1 cellular context compared by ENCODE assay signal in the genomic region with DNA sequence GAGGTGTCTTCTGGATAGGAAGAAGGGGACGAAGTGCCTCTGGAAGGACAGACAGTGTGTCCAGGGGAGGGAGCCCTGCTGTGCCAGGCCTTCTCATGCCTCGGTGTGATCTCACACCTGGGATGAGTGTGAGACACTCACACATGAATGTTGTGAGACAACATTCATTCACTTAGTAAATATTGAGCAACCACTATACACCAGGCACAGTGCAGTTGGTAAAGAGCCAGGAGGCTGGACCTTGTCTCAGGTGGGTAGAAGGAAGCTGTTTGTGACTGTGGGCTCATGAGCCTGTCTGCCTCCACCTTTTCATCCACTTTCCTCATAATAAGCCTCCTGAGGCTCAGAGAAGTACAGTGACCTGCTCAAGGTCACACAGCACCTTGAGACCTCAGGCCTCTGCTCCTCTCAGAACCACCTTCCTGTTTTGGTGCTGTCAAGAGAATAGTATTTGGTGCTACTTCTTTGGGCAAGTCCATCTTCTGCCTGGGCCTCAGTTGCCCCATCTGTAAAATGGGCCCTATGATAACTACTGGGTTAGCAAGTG.
TF ChIP-seq lines count a peak whose summit lies in the region.

No MANE protein-coding gene starts in this region.

TF ChIP-seq in A549, 52 proteins besides CTCF, POLR2A, EP300 and RAD21 (continued from another document):
- TF ChIP-seq, protein P1, sequence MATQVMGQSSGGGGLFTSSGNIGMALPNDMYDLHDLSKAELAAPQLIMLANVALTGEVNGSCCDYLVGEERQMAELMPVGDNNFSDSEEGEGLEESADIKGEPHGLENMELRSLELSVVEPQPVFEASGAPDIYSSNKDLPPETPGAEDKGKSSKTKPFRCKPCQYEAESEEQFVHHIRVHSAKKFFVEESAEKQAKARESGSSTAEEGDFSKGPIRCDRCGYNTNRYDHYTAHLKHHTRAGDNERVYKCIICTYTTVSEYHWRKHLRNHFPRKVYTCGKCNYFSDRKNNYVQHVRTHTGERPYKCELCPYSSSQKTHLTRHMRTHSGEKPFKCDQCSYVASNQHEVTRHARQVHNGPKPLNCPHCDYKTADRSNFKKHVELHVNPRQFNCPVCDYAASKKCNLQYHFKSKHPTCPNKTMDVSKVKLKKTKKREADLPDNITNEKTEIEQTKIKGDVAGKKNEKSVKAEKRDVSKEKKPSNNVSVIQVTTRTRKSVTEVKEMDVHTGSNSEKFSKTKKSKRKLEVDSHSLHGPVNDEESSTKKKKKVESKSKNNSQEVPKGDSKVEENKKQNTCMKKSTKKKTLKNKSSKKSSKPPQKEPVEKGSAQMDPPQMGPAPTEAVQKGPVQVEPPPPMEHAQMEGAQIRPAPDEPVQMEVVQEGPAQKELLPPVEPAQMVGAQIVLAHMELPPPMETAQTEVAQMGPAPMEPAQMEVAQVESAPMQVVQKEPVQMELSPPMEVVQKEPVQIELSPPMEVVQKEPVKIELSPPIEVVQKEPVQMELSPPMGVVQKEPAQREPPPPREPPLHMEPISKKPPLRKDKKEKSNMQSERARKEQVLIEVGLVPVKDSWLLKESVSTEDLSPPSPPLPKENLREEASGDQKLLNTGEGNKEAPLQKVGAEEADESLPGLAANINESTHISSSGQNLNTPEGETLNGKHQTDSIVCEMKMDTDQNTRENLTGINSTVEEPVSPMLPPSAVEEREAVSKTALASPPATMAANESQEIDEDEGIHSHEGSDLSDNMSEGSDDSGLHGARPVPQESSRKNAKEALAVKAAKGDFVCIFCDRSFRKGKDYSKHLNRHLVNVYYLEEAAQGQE (IDR thresholded peaks at IDR 0.05) = no peak
- TF ChIP-seq NFE2L2 (conservative IDR thresholded peaks at IDR 0.05; ENCODE audit: low read length) (no peak), FOSL2 (IDR thresholded peaks at IDR 0.05) (no peak), FOSL2 (CRISPR knock-in tag; IDR thresholded peaks at IDR 0.05) (no peak; the same call in 1 of the 2 replicates), ZFP36 (IDR thresholded peaks at IDR 0.05; ENCODE audit: borderline replicate concordance, partially characterized antibody) (peak; percentile 73), CHD4 (IDR thresholded peaks at IDR 0.05; ENCODE audit: borderline replicate concordance) (peak; percentile 80; the same call in 1 of the 2 replicates), CBX2 (IDR thresholded peaks at IDR 0.05; ENCODE audit: borderline replicate concordance, low read depth) (no peak), JUNB (IDR thresholded peaks at IDR 0.05) (no peak), RFX5 (IDR thresholded peaks at IDR 0.05) (no peak), MYC (IDR thresholded peaks at IDR 0.05; ENCODE audit: borderline replicate concordance, low read length) (no peak), RCOR1 (IDR thresholded peaks at IDR 0.05; ENCODE audit: low read depth, low read length) (0 out of 2 replicates have a peak, but pooled peaks have one; percentile 16), KDM5A (IDR thresholded peaks at IDR 0.05) (no peak), KDM1A (IDR thresholded peaks at IDR 0.05; ENCODE audit: low read depth) (peak; percentile 89), ZC3H11A (IDR thresholded peaks at IDR 0.05) (no peak), ZSCAN20 (CRISPR knock-in tag; IDR thresholded peaks at IDR 0.05) (no peak), NR3C1 (IDR thresholded peaks at IDR 0.05) (no peak), HEYL (CRISPR knock-in tag; IDR thresholded peaks at IDR 0.05) (no peak), HDAC2 (IDR thresholded peaks at IDR 0.05) (peak; percentile 76; the same call in 1 of the 2 replicates), HOXA7 (CRISPR knock-in tag; IDR thresholded peaks at IDR 0.05) (no peak), BHLHE40 (IDR thresholded peaks at IDR 0.05; ENCODE audit: low read depth, low read length) (no peak), EHF (CRISPR knock-in tag; IDR thresholded peaks at IDR 0.05) (no peak), RARB (CRISPR knock-in tag; IDR thresholded peaks at IDR 0.05) (no peak), HOXB5 (CRISPR knock-in tag; IDR thresholded peaks at IDR 0.05) (no peak), EHMT2 (IDR thresholded peaks at IDR 0.05; ENCODE audit: low read depth) (no peak), CBX8 (IDR thresholded peaks at IDR 0.05) (no peak), FOXS1 (CRISPR knock-in tag; IDR thresholded peaks at IDR 0.05) (no peak), NPAS2 (CRISPR knock-in tag; IDR thresholded peaks at IDR 0.05; ENCODE audit: borderline replicate concordance) (no peak), RNF2 (IDR thresholded peaks at IDR 0.05; ENCODE audit: borderline replicate concordance, low read depth) (no peak), JUN (IDR thresholded peaks at IDR 0.05) (peak in 1 of 2 experiments; percentile 25; a peak in 1 of 5 replicates), HOXB13 (CRISPR knock-in tag; IDR thresholded peaks at IDR 0.05; ENCODE audit: low read depth) (no peak), SREBF2 (IDR thresholded peaks at IDR 0.05) (no peak), FOSB (CRISPR knock-in tag; IDR thresholded peaks at IDR 0.05) (no peak), ESRRA (IDR thresholded peaks at IDR 0.05; ENCODE audit: borderline replicate concordance, low read length) (no peak), TP53 (CRISPR knock-in tag; IDR thresholded peaks at IDR 0.05) (no peak), GATA3 (IDR thresholded peaks at IDR 0.05; ENCODE audit: borderline replicate concordance) (no peak), CEBPB (IDR thresholded peaks at IDR 0.05) (peak; percentile 63 to 78; a peak in 3 of 4 replicates), ZNF302 (CRISPR knock-in tag; IDR thresholded peaks at IDR 0.05) (no peak), MAFK (IDR thresholded peaks at IDR 0.05; ENCODE audit: partially characterized antibody) (no peak), TFCP2L1 (CRISPR knock-in tag; IDR thresholded peaks at IDR 0.05) (no peak), MAZ (IDR thresholded peaks at IDR 0.05; ENCODE audit: borderline replicate concordance, low read depth, low read length) (no peak), POLR2AphosphoS2 (conservative IDR thresholded peaks at IDR 0.05; ENCODE audit: low read length) (no peak), SMC3 (IDR thresholded peaks at IDR 0.05) (peak; percentile 26; the same call in 2 of the 3 replicates)
- TF ChIP-seq, protein P2, sequence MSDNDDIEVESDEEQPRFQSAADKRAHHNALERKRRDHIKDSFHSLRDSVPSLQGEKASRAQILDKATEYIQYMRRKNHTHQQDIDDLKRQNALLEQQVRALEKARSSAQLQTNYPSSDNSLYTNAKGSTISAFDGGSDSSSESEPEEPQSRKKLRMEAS (IDR thresholded peaks at IDR 0.05) = peak; percentile 40; the same call in 1 of the 2 replicates
- TF ChIP-seq, protein P3, sequence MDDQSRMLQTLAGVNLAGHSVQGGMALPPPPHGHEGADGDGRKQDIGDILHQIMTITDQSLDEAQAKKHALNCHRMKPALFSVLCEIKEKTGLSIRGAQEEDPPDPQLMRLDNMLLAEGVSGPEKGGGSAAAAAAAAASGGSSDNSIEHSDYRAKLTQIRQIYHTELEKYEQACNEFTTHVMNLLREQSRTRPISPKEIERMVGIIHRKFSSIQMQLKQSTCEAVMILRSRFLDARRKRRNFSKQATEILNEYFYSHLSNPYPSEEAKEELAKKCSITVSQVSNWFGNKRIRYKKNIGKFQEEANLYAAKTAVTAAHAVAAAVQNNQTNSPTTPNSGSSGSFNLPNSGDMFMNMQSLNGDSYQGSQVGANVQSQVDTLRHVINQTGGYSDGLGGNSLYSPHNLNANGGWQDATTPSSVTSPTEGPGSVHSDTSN (IDR thresholded peaks at IDR 0.05) = no peak
- TF ChIP-seq, protein P4, sequence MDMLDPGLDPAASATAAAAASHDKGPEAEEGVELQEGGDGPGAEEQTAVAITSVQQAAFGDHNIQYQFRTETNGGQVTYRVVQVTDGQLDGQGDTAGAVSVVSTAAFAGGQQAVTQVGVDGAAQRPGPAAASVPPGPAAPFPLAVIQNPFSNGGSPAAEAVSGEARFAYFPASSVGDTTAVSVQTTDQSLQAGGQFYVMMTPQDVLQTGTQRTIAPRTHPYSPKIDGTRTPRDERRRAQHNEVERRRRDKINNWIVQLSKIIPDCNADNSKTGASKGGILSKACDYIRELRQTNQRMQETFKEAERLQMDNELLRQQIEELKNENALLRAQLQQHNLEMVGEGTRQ (IDR thresholded peaks at IDR 0.05) = no peak
- TF ChIP-seq, protein P5, sequence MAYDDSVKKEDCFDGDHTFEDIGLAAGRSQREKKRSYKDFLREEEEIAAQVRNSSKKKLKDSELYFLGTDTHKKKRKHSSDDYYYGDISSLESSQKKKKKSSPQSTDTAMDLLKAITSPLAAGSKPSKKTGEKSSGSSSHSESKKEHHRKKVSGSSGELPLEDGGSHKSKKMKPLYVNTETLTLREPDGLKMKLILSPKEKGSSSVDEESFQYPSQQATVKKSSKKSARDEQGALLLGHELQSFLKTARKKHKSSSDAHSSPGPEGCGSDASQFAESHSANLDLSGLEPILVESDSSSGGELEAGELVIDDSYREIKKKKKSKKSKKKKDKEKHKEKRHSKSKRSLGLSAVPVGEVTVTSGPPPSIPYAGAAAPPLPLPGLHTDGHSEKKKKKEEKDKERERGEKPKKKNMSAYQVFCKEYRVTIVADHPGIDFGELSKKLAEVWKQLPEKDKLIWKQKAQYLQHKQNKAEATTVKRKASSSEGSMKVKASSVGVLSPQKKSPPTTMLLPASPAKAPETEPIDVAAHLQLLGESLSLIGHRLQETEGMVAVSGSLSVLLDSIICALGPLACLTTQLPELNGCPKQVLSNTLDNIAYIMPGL (CRISPR knock-in tag; IDR thresholded peaks at IDR 0.05; ENCODE audit: borderline replicate concordance) = no peak
- TF ChIP-seq, protein P6, sequence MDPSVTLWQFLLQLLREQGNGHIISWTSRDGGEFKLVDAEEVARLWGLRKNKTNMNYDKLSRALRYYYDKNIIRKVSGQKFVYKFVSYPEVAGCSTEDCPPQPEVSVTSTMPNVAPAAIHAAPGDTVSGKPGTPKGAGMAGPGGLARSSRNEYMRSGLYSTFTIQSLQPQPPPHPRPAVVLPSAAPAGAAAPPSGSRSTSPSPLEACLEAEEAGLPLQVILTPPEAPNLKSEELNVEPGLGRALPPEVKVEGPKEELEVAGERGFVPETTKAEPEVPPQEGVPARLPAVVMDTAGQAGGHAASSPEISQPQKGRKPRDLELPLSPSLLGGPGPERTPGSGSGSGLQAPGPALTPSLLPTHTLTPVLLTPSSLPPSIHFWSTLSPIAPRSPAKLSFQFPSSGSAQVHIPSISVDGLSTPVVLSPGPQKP (IDR thresholded peaks at IDR 0.05; ENCODE audit: low read depth, low read length) = no peak
- TF ChIP-seq, protein P7, sequence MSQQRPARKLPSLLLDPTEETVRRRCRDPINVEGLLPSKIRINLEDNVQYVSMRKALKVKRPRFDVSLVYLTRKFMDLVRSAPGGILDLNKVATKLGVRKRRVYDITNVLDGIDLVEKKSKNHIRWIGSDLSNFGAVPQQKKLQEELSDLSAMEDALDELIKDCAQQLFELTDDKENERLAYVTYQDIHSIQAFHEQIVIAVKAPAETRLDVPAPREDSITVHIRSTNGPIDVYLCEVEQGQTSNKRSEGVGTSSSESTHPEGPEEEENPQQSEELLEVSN (IDR thresholded peaks at IDR 0.05; ENCODE audit: borderline replicate concordance, low read depth) = no peak
- TF ChIP-seq, protein P8, sequence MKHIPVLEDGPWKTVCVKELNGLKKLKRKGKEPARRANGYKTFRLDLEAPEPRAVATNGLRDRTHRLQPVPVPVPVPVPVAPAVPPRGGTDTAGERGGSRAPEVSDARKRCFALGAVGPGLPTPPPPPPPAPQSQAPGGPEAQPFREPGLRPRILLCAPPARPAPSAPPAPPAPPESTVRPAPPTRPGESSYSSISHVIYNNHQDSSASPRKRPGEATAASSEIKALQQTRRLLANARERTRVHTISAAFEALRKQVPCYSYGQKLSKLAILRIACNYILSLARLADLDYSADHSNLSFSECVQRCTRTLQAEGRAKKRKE (CRISPR knock-in tag; IDR thresholded peaks at IDR 0.05; ENCODE audit: low read depth) = no peak
- TF ChIP-seq, protein P9, sequence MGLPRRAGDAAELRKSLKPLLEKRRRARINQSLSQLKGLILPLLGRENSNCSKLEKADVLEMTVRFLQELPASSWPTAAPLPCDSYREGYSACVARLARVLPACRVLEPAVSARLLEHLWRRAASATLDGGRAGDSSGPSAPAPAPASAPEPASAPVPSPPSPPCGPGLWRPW (IDR thresholded peaks at IDR 0.05) = no peak
- TF ChIP-seq, protein P10, sequence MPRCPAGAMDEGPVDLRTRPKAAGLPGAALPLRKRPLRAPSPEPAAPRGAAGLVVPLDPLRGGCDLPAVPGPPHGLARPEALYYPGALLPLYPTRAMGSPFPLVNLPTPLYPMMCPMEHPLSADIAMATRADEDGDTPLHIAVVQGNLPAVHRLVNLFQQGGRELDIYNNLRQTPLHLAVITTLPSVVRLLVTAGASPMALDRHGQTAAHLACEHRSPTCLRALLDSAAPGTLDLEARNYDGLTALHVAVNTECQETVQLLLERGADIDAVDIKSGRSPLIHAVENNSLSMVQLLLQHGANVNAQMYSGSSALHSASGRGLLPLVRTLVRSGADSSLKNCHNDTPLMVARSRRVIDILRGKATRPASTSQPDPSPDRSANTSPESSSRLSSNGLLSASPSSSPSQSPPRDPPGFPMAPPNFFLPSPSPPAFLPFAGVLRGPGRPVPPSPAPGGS (IDR thresholded peaks at IDR 0.05) = no peak
TF ChIP-seq in A549: peak in this region for 9.
